8 cellular contexts compared by ENCODE assay signal in genomic region chr16:67806428-67807147, GRCh38. TPM values are rescaled to one million over a fixed set of nuclear protein-coding genes. Genes with fewer than 3 reads are reported as not detected.
DNase-seq lines count a peak whose midpoint lies in the region; ATAC-seq and TF ChIP-seq lines count a peak whose summit lies in the region.

Gene RANBP10, minus strand, starts transcription at chr16:67806560. Its CDS starts 24 bp downstream, at chr16:67806536.
Gene TSNAXIP1, plus strand, starts transcription at chr16:67806889. Its CDS starts 261 bp downstream, at chr16:67807150.

- DNase-seq in CD1c-positive myeloid dendritic cell (ENCODE audit: extremely low spot score) (peak; percentile 99), NCI-H748 treated with DMSO at 0.1 percent for 48 hours (lab: John Stamatoyannopoulos, UW) (peak; percentile 93), dermis blood vessel endothelial cell (peak; percentile 99), left lung (peak; percentile 98)
- DNase-seq in activated CD4-positive, alpha-beta T cell treated with anti-CD3 and anti-CD28 coated beads, Interleukin-2, amount 50 U/mL, for 4 hours, result peak; percentile 94 to 95
- DNase-seq in stimulated activated CD4-positive, alpha-beta T cell treated with anti-CD3 and anti-CD28 coated beads, Interleukin-2, amount 100 ng/mL, for 4 hours (ENCODE audit: low read depth), result peak; percentile 94

- intact Hi-C loops in left lung (cut with DNase I), result no loop called here

- H3K27ac ChIP-seq in left lung, result peak within 1 kb of the TSS; percentile 68 to 87

- peaks cover 0 to 19% of the 10 kb centered on the region in 2 donors for H3K36me3 ChIP-seq in left lung

- peaks cover 11 to 38% of the 10 kb centered on the region in 2 donors for H3K4me1 ChIP-seq in left lung

- no peaks in the 10 kb centered on the region for H3K9me3 ChIP-seq in left lung

- H3K27me3 ChIP-seq in left lung, result no peaks in the 10 kb centered on the region

- no peak for TF ChIP-seq CTCF in left lung (IDR thresholded peaks at IDR 0.05)

- peak within 1 kb of the TSS; percentile 90 to 92 for H3K4me3 ChIP-seq in left lung

- ATAC-seq in GM19397 (IDR thresholded peaks at IDR 0.05; ENCODE audit: unreplicated experiment) (peak; percentile 86), HG03565 (IDR thresholded peaks at IDR 0.05; ENCODE audit: unreplicated experiment) (peak; percentile 90), left lung (peak; percentile 95)

RNA-seq across cellular contexts. Expression of gene RANBP10, which starts in this region (rescaled TPM):
- total RNA-seq in dermis blood vessel endothelial cell (8.2 and 13.5 TPM in 2 replicates), left lung (10 to 100 TPM; 16.8 to 18.0 TPM)

RNA-seq across cellular contexts. Expression of gene TSNAXIP1, which starts in this region (rescaled TPM):
- total RNA-seq in dermis blood vessel endothelial cell, result 0.47 and 0.85 TPM in 2 replicates
- total RNA-seq in left lung, result 1 to 10 TPM in 1 of 2 donors, under 1 TPM in 1; 0.52 to 4.4 TPM

Comparison
In these comparisons a context has a peak if more than half of its experiments do, and no peak if none do; other contexts are left out.
1. Peak in every context shown above with its lines: DNase-seq, ATAC-seq, H3K4me3 ChIP-seq and H3K27ac ChIP-seq.